Comparison of ENCODE assay signal across 20 cellular contexts in the genomic region with DNA sequence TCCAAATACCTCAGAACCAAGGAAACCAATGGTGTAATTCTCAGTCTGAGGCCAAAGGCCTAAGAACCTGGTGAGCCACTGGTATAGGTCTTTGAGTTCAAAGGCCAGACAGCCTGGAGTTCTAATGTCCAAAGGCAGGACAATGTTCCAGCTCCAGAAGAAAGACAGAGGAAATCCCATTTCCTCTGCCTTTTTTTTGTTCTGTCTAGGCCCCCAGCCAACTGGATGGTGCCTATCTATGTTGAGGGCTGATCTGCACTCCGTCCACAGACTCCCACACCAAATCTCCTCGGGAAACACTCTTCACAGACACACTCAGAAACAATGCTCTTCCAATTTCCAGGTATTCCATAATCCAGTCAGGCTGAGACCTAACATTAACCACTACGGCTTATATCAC.
"Had no signal": no experiment of that assay in that cellular context is flagged by ENCODE, and none has a peak within 500 bp of the region (broad histone marks: within the 10 kb centered on the region; RNA-seq: fewer than 3 reads in every experiment).

No MANE protein-coding gene starts in this region.

- H3K27me3 ChIP-seq: ascending aorta, brain microvascular endothelial cell, dorsolateral prefrontal cortex, esophagus squamous epithelium, upper lobe of left lung had no signal

- H3K27me3 Mint-ChIP-seq: activated T-helper 17 cell treated with anti-CD3 and anti-CD28 coated beads, Interleukin-2, amount 50 U/mL, for 72 hours; central memory CD8-positive, alpha-beta T cell; effector memory CD8-positive, alpha-beta T cell; natural killer cell treated with Interleukin-12 subunit alpha and Interleukin-12 subunit beta and Interleukin-15 and Interleukin-18, amount 100 ng/mL, for 72 hours; progenitor cell of endocrine pancreas had no signal

- H3K9me3 ChIP-seq: esophagus squamous epithelium, upper lobe of left lung had no signal

- H3K27ac Mint-ChIP-seq: activated CD8-positive, alpha-beta T cell treated with anti-CD3 and anti-CD28 coated beads, Interleukin-2, amount 10 ng/mL, durations not matched to agents 7 days and 5 days; activated T-helper 17 cell treated with anti-CD3 and anti-CD28 coated beads, Interleukin-2, amount 50 U/mL, for 72 hours; natural killer cell treated with Interleukin-12 subunit alpha and Interleukin-12 subunit beta and Interleukin-15 and Interleukin-18, amount 100 ng/mL, for 72 hours; progenitor cell of endocrine pancreas had no signal

- H3K36me3 Mint-ChIP-seq: natural killer cell treated with Interleukin-12 subunit alpha and Interleukin-12 subunit beta and Interleukin-15 and Interleukin-18, amount 100 ng/mL, for 72 hours; stimulated activated effector memory CD8-positive, alpha-beta T cell treated with anti-CD3 and anti-CD28 coated beads, Interleukin-12 subunit alpha, Interleukin-12 subunit beta, amount 100 ng/mL, for 72 hours had no signal

- H3K4me3 ChIP-seq: ascending aorta, dorsolateral prefrontal cortex, esophagus squamous epithelium, skin epidermis, upper lobe of left lung had no signal

- H3K9me3 Mint-ChIP-seq: activated T-helper 17 cell treated with anti-CD3 and anti-CD28 coated beads, Interleukin-2, amount 50 U/mL, for 72 hours had no signal

- DNase-seq: activated CD4-positive, alpha-beta T cell treated with anti-CD3 and anti-CD28 coated beads for 1 hour; activated CD4-positive, alpha-beta T cell treated with anti-CD3 and anti-CD28 coated beads, Interleukin-2, amount 50 U/mL, for 1 hour; activated CD8-positive, alpha-beta T cell treated with anti-CD3 and anti-CD28 coated beads, Interleukin-2, amount 10 ng/mL, durations not matched to agents 7 days and 5 days; brain microvascular endothelial cell; dorsolateral prefrontal cortex; effector memory CD8-positive, alpha-beta T cell; esophagus squamous epithelium; midbrain; stimulated activated CD4-positive, alpha-beta T cell treated with anti-CD3 and anti-CD28 coated beads, Interleukin-2, amount 100 ng/mL, for 24 hours; T-helper 1 cell; upper lobe of left lung had no signal

- ATAC-seq: activated CD8-positive, alpha-beta T cell treated with anti-CD3 and anti-CD28 coated beads, Interleukin-2, amount 10 ng/mL, durations not matched to agents 7 days and 5 days; activated naive CD4-positive, alpha-beta T cell treated with anti-CD3 and anti-CD28 coated beads, Interleukin-2, amount 50 U/mL, for 72 hours; activated T-helper 17 cell treated with anti-CD3 and anti-CD28 coated beads, Interleukin-2, amount 50 U/mL, for 72 hours; effector memory CD8-positive, alpha-beta T cell; natural killer cell treated with Interleukin-12 subunit alpha and Interleukin-12 subunit beta and Interleukin-15 and Interleukin-18, amount 100 ng/mL, for 72 hours; stimulated activated effector memory CD8-positive, alpha-beta T cell treated with anti-CD3 and anti-CD28 coated beads, Interleukin-12 subunit alpha, Interleukin-12 subunit beta, amount 100 ng/mL, for 72 hours had no signal

- FAIRE-seq: colon had no signal

- H3K4me3 Mint-ChIP-seq: activated CD8-positive, alpha-beta T cell treated with anti-CD3 and anti-CD28 coated beads, Interleukin-2, amount 10 ng/mL, durations not matched to agents 7 days and 5 days; activated T-helper 17 cell treated with anti-CD3 and anti-CD28 coated beads, Interleukin-2, amount 50 U/mL, for 72 hours; central memory CD8-positive, alpha-beta T cell; effector memory CD8-positive, alpha-beta T cell; natural killer cell treated with Interleukin-12 subunit alpha and Interleukin-12 subunit beta and Interleukin-15 and Interleukin-18, amount 100 ng/mL, for 72 hours; stimulated activated effector memory CD8-positive, alpha-beta T cell treated with anti-CD3 and anti-CD28 coated beads, Interleukin-12 subunit alpha, Interleukin-12 subunit beta, amount 100 ng/mL, for 72 hours had no signal

- H3K27ac ChIP-seq: ascending aorta, brain microvascular endothelial cell, esophagus squamous epithelium, skin epidermis, upper lobe of left lung had no signal

- H3K36me3 ChIP-seq: ascending aorta, brain microvascular endothelial cell, upper lobe of left lung had no signal
